In genomic region chr10:12435348-12435747, GRCh38 we compare ENCODE assay signal across 13 cellular contexts.
"Had no signal": no experiment of that assay in that cellular context is flagged by ENCODE, and none has a peak within 500 bp of the region (broad histone marks: within the 10 kb centered on the region; RNA-seq: fewer than 3 reads in every experiment).

No MANE protein-coding gene starts in this region.

- H3K27ac Mint-ChIP-seq: activated naive CD4-positive, alpha-beta T cell treated with anti-CD3 and anti-CD28 coated beads for 36 hours; activated T-helper 17 cell treated with anti-CD3 and anti-CD28 coated beads, Interleukin-2, amount 50 U/mL, for 72 hours had no signal

- ATAC-seq: activated T-helper 17 cell treated with anti-CD3 and anti-CD28 coated beads, Interleukin-2, amount 50 U/mL, for 72 hours; foreskin keratinocyte; left lobe of liver; psoas muscle; right lobe of liver had no signal

- H3K4me3 Mint-ChIP-seq: activated naive CD4-positive, alpha-beta T cell treated with anti-CD3 and anti-CD28 coated beads for 36 hours; activated T-helper 17 cell treated with anti-CD3 and anti-CD28 coated beads, Interleukin-2, amount 50 U/mL, for 72 hours had no signal

- H3K27ac ChIP-seq: foreskin keratinocyte, psoas muscle, right lobe of liver, stomach, thoracic aorta had no signal

- H3K27me3 Mint-ChIP-seq: activated T-helper 17 cell treated with anti-CD3 and anti-CD28 coated beads, Interleukin-2, amount 50 U/mL, for 72 hours had no signal

- H3K36me3 ChIP-seq: right lobe of liver, stomach, thoracic aorta had no signal

- H3K4me3 ChIP-seq: psoas muscle, right lobe of liver, stomach, thoracic aorta had no signal

- DNase-seq: activated CD4-positive, alpha-beta T cell treated with anti-CD3 and anti-CD28 coated beads, Interleukin-2, amount 50 U/mL, for 1 hour; activated CD4-positive, CD25-positive, alpha-beta regulatory T cell; activated naive CD4-positive, alpha-beta T cell treated with anti-CD3 and anti-CD28 coated beads for 36 hours; activated T-cell treated with anti-CD3 and anti-CD28 coated beads for 4 hours; foreskin keratinocyte; psoas muscle; right lobe of liver; stimulated activated CD4-positive, alpha-beta T cell treated with anti-CD3 and anti-CD28 coated beads, Interleukin-2, amount 100 ng/mL, for 24 hours; stomach had no signal

- H3K4me1 ChIP-seq: foreskin keratinocyte, psoas muscle, right lobe of liver had no signal

- FAIRE-seq: astrocyte had no signal

- H3K27me3 ChIP-seq: right lobe of liver had no signal

- H3K9me3 ChIP-seq: psoas muscle, right lobe of liver, thoracic aorta had no signal
